1 cellular context compared by ENCODE assay signal in genomic region chr17:50550661-50551432, GRCh38.
TF ChIP-seq lines count a peak whose summit lies in the region.

No MANE protein-coding gene starts in this region.

TF ChIP-seq in K562, 482 proteins besides CTCF, POLR2A, EP300 and RAD21 (continued from another document and continues in another):
- TF ChIP-seq JUND (IDR thresholded peaks at IDR 0.05; ENCODE audit: borderline replicate concordance, low read depth, low read length) (peak; percentile 61; the same call in 1 of the 2 replicates), JUND (tag; IDR thresholded peaks at IDR 0.05; ENCODE audit: borderline replicate concordance, low read depth, low read length) (no peak), SMC3 (conservative IDR thresholded peaks at IDR 0.05; ENCODE audit: insufficient read depth, low read depth, low read length) (peak; percentile 96), HMGN3 (IDR thresholded peaks at IDR 0.05; ENCODE audit: borderline replicate concordance, extremely low read depth, insufficient read length, low read depth, low read length) (no peak), SP1 (CRISPR knock-in tag; IDR thresholded peaks at IDR 0.05) (peak; percentile 61; the same call in 1 of the 2 replicates), ZBTB12 (CRISPR knock-in tag; IDR thresholded peaks at IDR 0.05) (no peak), HIVEP1 (CRISPR knock-in tag; IDR thresholded peaks at IDR 0.05) (no peak), RCOR1 (IDR thresholded peaks at IDR 0.05; ENCODE audit: borderline replicate concordance in 1 of 2, low read depth in 2 of 2, low read length in 2 of 2) (peak in 1 of 2 experiments; percentile 59; a peak in 1 of 4 replicates), PBX2 (CRISPR knock-in tag; IDR thresholded peaks at IDR 0.05; ENCODE audit: low read depth) (no peak), PBX2 (tag; conservative IDR thresholded peaks at IDR 0.05; ENCODE audit: low read depth) (no peak), ZNF740 (CRISPR knock-in tag; IDR thresholded peaks at IDR 0.05) (no peak), ZNF740 (tag; IDR thresholded peaks at IDR 0.05) (no peak), STAG1 (CRISPR knock-in tag; IDR thresholded peaks at IDR 0.05; ENCODE audit: borderline replicate concordance) (peak; percentile 89), ZNF280B (CRISPR knock-in tag; IDR thresholded peaks at IDR 0.05) (no peak), TRIM24 (IDR thresholded peaks at IDR 0.05) (no peak), KDM4B (IDR thresholded peaks at IDR 0.05; ENCODE audit: borderline replicate concordance in 2 of 2, low read depth in 1 of 2) (0 out of 4 replicates have a peak, but pooled peaks of 1 of the 2 experiments have one; percentile 16), ZKSCAN1 (IDR thresholded peaks at IDR 0.05; ENCODE audit: low read depth, low read length) (peak; percentile 94), C11orf30 (IDR thresholded peaks at IDR 0.05; ENCODE audit: low read depth) (peak; percentile 48), ELK1 (CRISPR knock-in tag; IDR thresholded peaks at IDR 0.05) (no peak), ZNF586 (CRISPR knock-in tag; conservative IDR thresholded peaks at IDR 0.05) (no peak), POLR3A (IDR thresholded peaks at IDR 0.05; ENCODE audit: borderline replicate concordance, extremely low read depth, insufficient read depth, insufficient read length) (no peak), NEUROD1 (IDR thresholded peaks at IDR 0.05; ENCODE audit: borderline replicate concordance, low read depth, low read length, partially characterized antibody) (no peak), ZNF277 (CRISPR knock-in tag; IDR thresholded peaks at IDR 0.05; ENCODE audit: borderline replicate concordance) (no peak), L3MBTL2 (IDR thresholded peaks at IDR 0.05) (no peak), USF2 (CRISPR knock-in tag; IDR thresholded peaks at IDR 0.05) (peak; percentile 74), FOSL1 (tag; conservative IDR thresholded peaks at IDR 0.05) (no peak), RBM15 (IDR thresholded peaks at IDR 0.05; ENCODE audit: insufficient read depth, low read length) (no peak), PHF21A (IDR thresholded peaks at IDR 0.05; ENCODE audit: borderline replicate concordance, low read depth) (no peak), CC2D1A (IDR thresholded peaks at IDR 0.05) (peak; percentile 83), BHLHE40 (IDR thresholded peaks at IDR 0.05; ENCODE audit: low read length) (peak; percentile 82), KLF16 (IDR thresholded peaks at IDR 0.05) (peak; percentile 49; the same call in 1 of the 2 replicates), TFE3 (CRISPR knock-in tag; IDR thresholded peaks at IDR 0.05) (no peak; the same call in 1 of the 2 replicates), MEF2A (IDR thresholded peaks at IDR 0.05; ENCODE audit: control insufficient read depth, low read depth, low read length) (no peak), YY1 (IDR thresholded peaks at IDR 0.05; ENCODE audit: borderline replicate concordance in 1 of 3, control insufficient read depth in 1 of 3, extremely low read depth in 1 of 3, insufficient read depth in 3 of 3, insufficient read length in 1 of 3, insufficient replicate concordance in 2 of 3, low read depth in 1 of 3, low read length in 2 of 3) (peak in 1 of 3 experiments; percentile 40), ESRRA (IDR thresholded peaks at IDR 0.05; ENCODE audit: borderline replicate concordance, low read depth) (peak; percentile 22; the same call in 1 of the 2 replicates), PREB (CRISPR knock-in tag; IDR thresholded peaks at IDR 0.05) (no peak), USF1 (CRISPR knock-in tag; IDR thresholded peaks at IDR 0.05) (peak; percentile 86), DEAF1 (CRISPR knock-in tag; IDR thresholded peaks at IDR 0.05) (peak; percentile 75), CCNT2 (IDR thresholded peaks at IDR 0.05; ENCODE audit: borderline replicate concordance, extremely low read depth, insufficient read length, low read depth, low read length) (no peak), THAP7 (CRISPR knock-in tag; IDR thresholded peaks at IDR 0.05) (no peak), SOX6 (IDR thresholded peaks at IDR 0.05) (no peak), SREBF2 (CRISPR knock-in tag; IDR thresholded peaks at IDR 0.05) (no peak), HMGXB4 (CRISPR knock-in tag; IDR thresholded peaks at IDR 0.05) (no peak), HDAC1 (IDR thresholded peaks at IDR 0.05) (no peak), RAD51 (IDR thresholded peaks at IDR 0.05; ENCODE audit: borderline replicate concordance, low read depth) (peak; percentile 83), ZNF174 (CRISPR knock-in tag; IDR thresholded peaks at IDR 0.05) (no peak)
